19 cellular contexts compared by ENCODE assay signal in genomic region chr2:152813381-152813780, GRCh38.
"Had no signal": no experiment of that assay in that cellular context is flagged by ENCODE, and none has a peak within 500 bp of the region (broad histone marks: within the 10 kb centered on the region; RNA-seq: fewer than 3 reads in every experiment).

No MANE protein-coding gene starts in this region.

- H3K27me3 ChIP-seq: breast epithelium had no signal

- H3K4me1 ChIP-seq: breast epithelium had no signal

- H3K9ac ChIP-seq: SK-N-SH had no signal

- H3K36me3 ChIP-seq: breast epithelium had no signal

- DNase-seq: activated CD4-positive, alpha-beta T cell treated with anti-CD3 and anti-CD28 coated beads, Interleukin-2, amount 10 ng/mL, durations not matched to agents 7 days and 5 days; activated CD4-positive, CD25-positive, alpha-beta regulatory T cell; activated CD8-positive, alpha-beta memory T cell treated with anti-CD3 and anti-CD28 coated beads, Interleukin-2, amount 50 U/mL, for 4 hours; activated CD8-positive, alpha-beta T cell treated with anti-CD3 and anti-CD28 coated beads for 36 hours; activated effector memory CD4-positive, alpha-beta T cell treated with Interleukin-2 at 50 U/mL for 16 hours; activated naive CD4-positive, alpha-beta T cell; aorta; central memory CD4-positive, alpha-beta T cell; KG1; NCI-H1092; NCI-H1417 treated with DMSO at 0.1 percent for 48 hours; NCI-H1694 treated with DMSO at 0.1 percent for 48 hours; NCI-H2029 treated with DMSO at 0.1 percent for 48 hours; NCI-H510A treated with DMSO at 0.1 percent for 48 hours; NCI-H69; PC-9; SK-N-SH had no signal

- H3K4me3 ChIP-seq: breast epithelium, PC-9 had no signal

- H2AFZ ChIP-seq: PC-9 had no signal

- H3K4me2 ChIP-seq: PC-9, SK-N-SH had no signal

- H3K27ac ChIP-seq: breast epithelium, PC-9, VCaP had no signal

- ATAC-seq: activated CD8-positive, alpha-beta T cell treated with anti-CD3 and anti-CD28 coated beads for 36 hours had no signal
